Comparison of ENCODE assay signal across 13 cellular contexts in genomic region chr17:8955021-8955420, GRCh38. TPM values are rescaled to one million over a fixed set of nuclear protein-coding genes. Genes with fewer than 3 reads are reported as not detected.
A peak's percentile ranks its signal among the peaks of the same experiment; 100 is the strongest.
DNase-seq lines count a peak whose midpoint lies in the region; ATAC-seq lines count a peak whose summit lies in the region.
"Had no signal": no experiment of that assay in that cellular context is flagged by ENCODE, and none has a peak within 500 bp of the region (broad histone marks: within the 10 kb centered on the region; RNA-seq: fewer than 3 reads in every experiment).

No MANE protein-coding gene starts in this region.

- no peaks in the 10 kb centered on the region for H3K9me3 Mint-ChIP-seq in CD8-positive, alpha-beta memory T cell
- peaks cover 5 to 28% of the 10 kb centered on the region in 2 donors for H3K9me3 Mint-ChIP-seq in activated naive CD4-positive, alpha-beta T cell treated with anti-CD3 and anti-CD28 coated beads, Interleukin-2, amount 50 U/mL, for 72 hours

- 0 out of 2 replicates have a peak overlapping the region, but pooled peaks have one; percentile 12 for H3K27ac ChIP-seq in BLaER1
- peak overlapping the region; percentile 39 for H3K27ac ChIP-seq in CD8-positive, alpha-beta memory T cell (ENCODE audit: low read depth, low read length)
- H3K27ac ChIP-seq in mucosa of rectum (ENCODE audit: low read depth in 2 of 2, low read length in 2 of 2) = peak overlapping the region; percentile 18 to 54
- H3K27ac ChIP-seq: prostate gland had no signal

- peak overlapping the region; percentile 66 to 91 (median 85) for H3K4me3 Mint-ChIP-seq in CD8-positive, alpha-beta memory T cell

- H3K4me1 ChIP-seq in BLaER1 = peaks cover 58% of the 10 kb centered on the region
- peaks cover 95% of the 10 kb centered on the region for H3K4me1 ChIP-seq in CD8-positive, alpha-beta memory T cell (ENCODE audit: insufficient read depth, low read length)
- peaks cover 0 to 2% of the 10 kb centered on the region in 2 donors for H3K4me1 ChIP-seq in mucosa of rectum (ENCODE audit: control insufficient read depth in 2 of 2, insufficient read depth in 2 of 2, low read length in 2 of 2)
- H3K4me1 ChIP-seq: prostate gland had no signal

- no peak overlapping the region for H3K4me3 ChIP-seq in BLaER1
- H3K4me3 ChIP-seq in CD8-positive, alpha-beta memory T cell (ENCODE audit: low read length) = no peak overlapping the region
- H3K4me3 ChIP-seq in mucosa of rectum (ENCODE audit: low read length in 2 of 2) = no peak overlapping the region
- H3K4me3 ChIP-seq: K562, prostate gland had no signal

- POLR2A ChIA-PET in CD8-positive, alpha-beta memory T cell (lab: Charles Lee) = interaction anchor here (1.5 to 3.1 kb wide), 3 partner anchors 10 to 56 kb away, joined by 3 to 44 read pairs (median 22); partner anchors contain the start of gene PIK3R5

- H3K4me1 Mint-ChIP-seq in CD8-positive, alpha-beta memory T cell = peaks cover 100% of the 10 kb centered on the region in 3 donors

- peak overlapping the region; percentile 73 for H3K4me2 ChIP-seq in BLaER1

- H3K36me3 ChIP-seq in BLaER1 (no peaks in the 10 kb centered on the region), mucosa of rectum (ENCODE audit: control insufficient read depth in 2 of 2, insufficient read depth in 2 of 2, low read length in 2 of 2) (no peaks in the 10 kb centered on the region)
- peaks cover 10% of the 10 kb centered on the region for H3K36me3 ChIP-seq in CD8-positive, alpha-beta memory T cell (ENCODE audit: insufficient read depth, low read length)
- H3K36me3 ChIP-seq: prostate gland had no signal

- no peaks in the 10 kb centered on the region for H3K27me3 Mint-ChIP-seq in CD8-positive, alpha-beta memory T cell

- no peak overlapping the region for H3K9ac ChIP-seq in BLaER1
- H3K9ac ChIP-seq in mucosa of rectum (ENCODE audit: low read depth in 1 of 2, low read length in 2 of 2) = no peak overlapping the region

- peaks cover 46% of the 10 kb centered on the region; the same call in 1 of the 2 replicates for H4K20me1 ChIP-seq in BLaER1

- no peak for DNase-seq in CD8-positive, alpha-beta memory T cell
- no peak for DNase-seq in activated naive CD4-positive, alpha-beta T cell treated with anti-CD3 and anti-CD28 coated beads, Interleukin-2, amount 50 U/mL, for 72 hours (ENCODE audit: low spot score in 2 of 2)
- DNase-seq in RPMI8226 (no peak), Ammon's horn (ENCODE audit: low spot score) (no peak)
- DNase-seq: NCI-H1417 treated with DMSO at 0.1 percent for 48 hours, PC-3 had no signal

- H3K27ac Mint-ChIP-seq in CD8-positive, alpha-beta memory T cell = peak overlapping the region; percentile 92 to 99 (median 99)
- peak overlapping the region; percentile 62 to 78 for H3K27ac Mint-ChIP-seq in activated naive CD4-positive, alpha-beta T cell treated with anti-CD3 and anti-CD28 coated beads, Interleukin-2, amount 50 U/mL, for 72 hours

- H3K9me3 ChIP-seq in BLaER1 = peaks cover 7% of the 10 kb centered on the region; the same call in 1 of the 2 replicates
- H3K9me3 ChIP-seq in CD8-positive, alpha-beta memory T cell (ENCODE audit: low read length) = no peaks in the 10 kb centered on the region
- no peaks in the 10 kb centered on the region for H3K9me3 ChIP-seq in mucosa of rectum (ENCODE audit: control insufficient read depth in 2 of 2, low read length in 2 of 2)
- H3K9me3 ChIP-seq: prostate gland had no signal

- peak in 1 of 2 donors; percentile 21 for ATAC-seq in activated naive CD4-positive, alpha-beta T cell treated with anti-CD3 and anti-CD28 coated beads, Interleukin-2, amount 50 U/mL, for 72 hours
- ATAC-seq in GM19023 (IDR thresholded peaks at IDR 0.05; ENCODE audit: unreplicated experiment) (no peak), HG02973 (IDR thresholded peaks at IDR 0.05; ENCODE audit: unreplicated experiment) (no peak)
- ATAC-seq: K562, PC-3 had no signal

- H3K27me3 ChIP-seq in BLaER1 = no peaks in the 10 kb centered on the region
- H3K27me3 ChIP-seq in CD8-positive, alpha-beta memory T cell (ENCODE audit: insufficient read depth, low read length, poor library complexity, severe bottlenecking) = no peaks in the 10 kb centered on the region
- H3K27me3 ChIP-seq in mucosa of rectum (ENCODE audit: control insufficient read depth in 2 of 2, insufficient read depth in 2 of 2, low read length in 2 of 2) = no peaks in the 10 kb centered on the region

- CTCF ChIA-PET in CD8-positive, alpha-beta memory T cell (lab: Charles Lee) = interaction anchor here (1.2 to 1.5 kb wide), 4 partner anchors 10 to 43 kb away, joined by 3 to 9 read pairs (median 6); partner anchors contain the start of gene PIK3R5

- peaks cover 27 to 63% (median 38%) of the 10 kb centered on the region in 3 donors for H3K36me3 Mint-ChIP-seq in CD8-positive, alpha-beta memory T cell
- H3K36me3 Mint-ChIP-seq in activated naive CD4-positive, alpha-beta T cell treated with anti-CD3 and anti-CD28 coated beads, Interleukin-2, amount 50 U/mL, for 72 hours = peaks cover 36 to 86% of the 10 kb centered on the region in 2 donors

RNA-seq across cellular contexts. Expression of gene PIK3R5, which starts 10.5 kb away (rescaled TPM):
- 10 to 100 TPM; 28.6 to 30.2 TPM for total RNA-seq in CD8-positive, alpha-beta memory T cell
- polyA plus RNA-seq in CD8-positive, alpha-beta memory T cell = 71.6 TPM
- total RNA-seq in activated naive CD4-positive, alpha-beta T cell treated with anti-CD3 and anti-CD28 coated beads, Interleukin-2, amount 50 U/mL, for 72 hours = 10 to 100 TPM; 32.2 to 46.9 TPM
- total RNA-seq: H4, PC-3 had no signal
